Comparison of ENCODE assay signal across 32 cellular contexts in genomic region chr5:175420383-175420782, GRCh38. TPM values are rescaled to one million over a fixed set of nuclear protein-coding genes. Genes with fewer than 3 reads are reported as not detected.
"Had no signal": no experiment of that assay in that cellular context is flagged by ENCODE, and none has a peak within 500 bp of the region (broad histone marks: within the 10 kb centered on the region; RNA-seq: fewer than 3 reads in every experiment).

No MANE protein-coding gene starts in this region.

- H3K36me3 ChIP-seq: esophagus squamous epithelium, gastrocnemius medialis, heart right ventricle, left lung, lower lobe of right lung had no signal

- H3K27me3 ChIP-seq: dorsolateral prefrontal cortex, gastrocnemius medialis, left lung had no signal

- H3K9me3 ChIP-seq: esophagus squamous epithelium, gastrocnemius medialis, left lung, lower lobe of right lung, mucosa of descending colon had no signal

- H3K4me3 ChIP-seq: coronary artery, dorsolateral prefrontal cortex, esophagus squamous epithelium, gastrocnemius medialis, heart right ventricle, left lung, lower lobe of right lung, mucosa of descending colon had no signal

- FAIRE-seq: endometrium, islet of Langerhans, keratinocyte had no signal

- ATAC-seq: effector memory CD8-positive, alpha-beta T cell; esophagus mucosa; gastrocnemius medialis; heart right ventricle; left cardiac atrium; left lung; left ventricle myocardium superior; lower lobe of right lung; mucosa of descending colon; naive thymus-derived CD8-positive, alpha-beta T cell had no signal

- H3K27ac ChIP-seq: coronary artery, dorsolateral prefrontal cortex, epithelial cell of prostate, esophagus squamous epithelium, gastrocnemius medialis, heart right ventricle, left lung, lower lobe of right lung had no signal

- H3K4me1 ChIP-seq: esophagus squamous epithelium, gastrocnemius medialis, heart right ventricle, left lung, lower lobe of right lung had no signal

- DNase-seq: dermis blood vessel endothelial cell; dorsolateral prefrontal cortex; effector CD8-positive, alpha-beta T cell; effector memory CD8-positive, alpha-beta T cell; endodermal cell; erythroblast; esophagus squamous epithelium; foreskin fibroblast; foreskin melanocyte; gastrocnemius medialis; glutamatergic neuron; head of caudate nucleus; heart right ventricle; hippocampal formation; left cardiac atrium; left lung; left ventricle myocardium superior; lower lobe of right lung; mesenchymal stem cell; mucosa of descending colon; naive B cell; naive thymus-derived CD8-positive, alpha-beta T cell had no signal

RNA-seq across cellular contexts. Expression of gene DRD1, which starts 23.6 kb away (rescaled TPM):
- total RNA-seq: dermis blood vessel endothelial cell; esophagus mucosa; gastrocnemius medialis; glomerular endothelial cell; kidney epithelial cell; left ventricle myocardium superior; lung microvascular endothelial cell; myocyte; naive thymus-derived CD8-positive, alpha-beta T cell had no signal
- polyA plus RNA-seq: heart right ventricle; keratinocyte; naive thymus-derived CD8-positive, alpha-beta T cell had no signal
